In the genomic region with DNA sequence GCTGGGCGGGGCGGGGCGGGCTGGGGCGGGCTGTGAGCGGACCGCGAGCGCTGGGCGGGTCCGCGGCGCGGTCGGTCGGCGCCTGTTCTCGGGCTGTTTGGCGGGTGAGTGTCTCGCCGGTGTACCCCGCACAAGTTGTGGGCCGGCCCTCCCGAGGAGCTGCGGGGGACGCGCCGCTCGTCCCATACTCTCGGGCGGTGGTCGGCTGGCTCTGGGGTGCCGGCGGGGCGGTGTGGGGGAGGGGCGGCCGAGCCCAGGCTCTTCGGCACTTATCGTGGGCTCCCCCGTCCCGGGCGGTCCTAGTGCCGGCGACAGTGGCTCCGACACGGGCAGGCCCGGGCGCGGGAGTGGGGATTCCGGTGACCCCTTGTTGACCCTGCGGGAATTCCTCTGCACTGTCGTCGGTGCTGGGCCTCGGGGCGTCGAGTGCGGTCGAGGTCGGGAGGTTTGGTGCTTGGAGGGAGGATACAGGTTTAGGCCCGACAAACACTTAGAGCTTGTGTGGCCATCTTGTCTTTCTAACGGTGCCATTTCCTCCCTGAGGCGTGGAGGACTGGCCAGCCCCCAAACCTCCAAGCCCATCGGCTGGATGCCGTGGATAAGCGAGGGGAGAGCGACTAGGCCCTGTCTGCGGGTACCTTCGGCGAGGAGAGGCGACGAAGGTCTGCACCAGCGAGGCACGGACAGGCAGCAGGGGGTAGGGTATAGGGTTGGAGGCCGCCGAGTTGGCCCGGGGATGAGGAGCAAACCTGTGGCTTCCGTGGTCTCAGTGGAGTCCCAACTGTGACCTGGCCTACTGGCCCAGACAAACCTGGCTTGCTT, we compare ENCODE assay signal across 8 cellular contexts. TPM values are rescaled to one million over a fixed set of nuclear protein-coding genes. Genes with fewer than 3 reads are reported as not detected.
A peak's percentile ranks its signal among the peaks of the same experiment; 100 is the strongest.
DNase-seq lines count a peak whose midpoint lies in the region; ATAC-seq, FAIRE-seq and TF ChIP-seq lines count a peak whose summit lies in the region.

Gene SEPTIN2, plus strand, starts transcription at position 47 of the 822 bp plus-strand sequence. CDS start 8,308 bp downstream, outside the sequence.

- H3K4me3 ChIP-seq in LNCaP clone FGC (ENCODE audit: low read depth, low read length) (peak within 1 kb of the TSS; percentile 77), choroid plexus epithelial cell (ENCODE audit: low read depth, low read length) (peak within 1 kb of the TSS; percentile 94), right lobe of liver (peak within 1 kb of the TSS; percentile 85 to 96 (median 90))

- no peaks in the 10 kb centered on the region for H3K9me3 ChIP-seq in right lobe of liver

- DNase-seq in GM12891 (ENCODE audit: insufficient read length, low spot score) (no peak), GOT3 (lab: John Stamatoyannopoulos, UW) (peak; percentile 56), LNCaP clone FGC (ENCODE audit: low read depth) (no peak), choroid plexus epithelial cell (ENCODE audit: low read depth) (peak; percentile 58), right lobe of liver (peak in 2 of 3 donors; percentile 83 to 87), Ammon's horn (ENCODE audit: low spot score) (no peak)
- peak; percentile 45 to 69 (median 55) for DNase-seq in stimulated activated CD4-positive, alpha-beta T cell treated with anti-CD3 and anti-CD28 coated beads, TNF-alpha, amount 100 ng/mL, for 24 hours (ENCODE audit: low read depth in 3 of 3)

- peak; percentile 54; the same call in 1 of the 2 replicates for TF ChIP-seq POLR2A in GM12891 (IDR thresholded peaks at IDR 0.05; ENCODE audit: low read depth, low read length)
- peak; percentile 64 for TF ChIP-seq POLR2A in right lobe of liver (IDR thresholded peaks at IDR 0.05)

- H3K27ac ChIP-seq in VCaP (peak within 1 kb of the TSS; percentile 98), right lobe of liver (peak within 1 kb of the TSS; percentile 97 to 99 (median 98))

- 0% methylated on average over 6 of the region's 76 CpGs for WGBS in right lobe of liver (ENCODE audit: insufficient coverage, low coverage, low lambda C conversion rate, missing lambda C conversion rate)

- peak; percentile 23 for FAIRE-seq in GM12891 (lab: Jason Lieb, UNC)

- intact Hi-C loops in right lobe of liver (cut with DNase I): no loop called here

- H3K4me1 ChIP-seq in right lobe of liver: peaks cover 0 to 69% (median 22%) of the 10 kb centered on the region in 4 donors

- ATAC-seq in right lobe of liver: peak; percentile 34 to 47 (median 42)

- TF ChIP-seq CTCF in LNCaP clone FGC (IDR thresholded peaks at IDR 0.05; ENCODE audit: control insufficient read depth, extremely low read depth, insufficient read depth) (no peak), VCaP (conservative IDR thresholded peaks at IDR 0.05) (no peak), choroid plexus epithelial cell (conservative IDR thresholded peaks at IDR 0.05; ENCODE audit: low read depth, low read length) (no peak), right lobe of liver (IDR thresholded peaks at IDR 0.05) (no peak)

- H3K27me3 ChIP-seq in right lobe of liver: no peaks in the 10 kb centered on the region

- no peaks in the 10 kb centered on the region for H3K36me3 ChIP-seq in right lobe of liver

TF ChIP-seq in GM12891, 5 proteins besides CTCF, POLR2A, EP300 and RAD21:
- TF ChIP-seq PAX5 (IDR thresholded peaks at IDR 0.05; ENCODE audit: insufficient read depth, low read length, severe bottlenecking) (no peak), POLR2AphosphoS5 (IDR thresholded peaks at IDR 0.05; ENCODE audit: low read depth, low read length) (peak; percentile 54), POU2F2 (IDR thresholded peaks at IDR 0.05; ENCODE audit: low read depth, low read length) (no peak), SPI1 (IDR thresholded peaks at IDR 0.05; ENCODE audit: low read depth, low read length) (peak; percentile 65), TAF1 (IDR thresholded peaks at IDR 0.05; ENCODE audit: low read depth, low read length) (peak; percentile 62; the same call in 1 of the 2 replicates)
TF ChIP-seq in GM12891: peak in this region for 3.

RNA-seq across cellular contexts. Expression of gene SEPTIN2, which starts in this region (rescaled TPM):
- 190 TPM for polyA plus RNA-seq in GM12891 (2012; ENCODE audit: low read depth, missing spikeins)
- 10 to 100 TPM; 66.6 to 97.9 (median 86.2) TPM for total RNA-seq in right lobe of liver

Comparison
In these comparisons a context has a peak if more than half of its experiments do, and no peak if none do; other contexts are left out.
1. DNase-seq: peak in GOT3 (single experiment), choroid plexus epithelial cell (single experiment), right lobe of liver (2 of 3) and stimulated activated CD4-positive, alpha-beta T cell treated with anti-CD3 and anti-CD28 coated beads, TNF-alpha, amount 100 ng/mL, for 24 hours (3 of 3); none in GM12891 (single experiment), LNCaP clone FGC (single experiment) and Ammon's horn (single experiment).
2. Peak in every context shown above with its lines, with median percentiles within 50 percentile points of each other: H3K4me3 ChIP-seq.